In genomic region chr20:63472862-63473390, GRCh38 we compare ENCODE assay signal across 21 cellular contexts. TPM values are rescaled to one million over a fixed set of nuclear protein-coding genes. Genes with fewer than 3 reads are reported as not detected.
DNase-seq lines count a peak whose midpoint lies in the region; ATAC-seq lines count a peak whose summit lies in the region.
"Had no signal": no experiment of that assay in that cellular context is flagged by ENCODE, and none has a peak within 500 bp of the region (broad histone marks: within the 10 kb centered on the region; RNA-seq: fewer than 3 reads in every experiment).

No MANE protein-coding gene starts in this region.

- H3K4me1 Mint-ChIP-seq in stimulated activated naive CD8-positive, alpha-beta T cell treated with anti-CD3 and anti-CD28 coated beads, Interleukin-15, amount 100 ng/mL, for 72 hours = peaks cover 23% of the 10 kb centered on the region
- H3K4me1 Mint-ChIP-seq in T-helper 17 cell (peaks cover 4% of the 10 kb centered on the region), memory B cell (peaks cover 6% of the 10 kb centered on the region)

- H3K9me3 Mint-ChIP-seq in stimulated activated naive CD8-positive, alpha-beta T cell treated with anti-CD3 and anti-CD28 coated beads, Interleukin-15, amount 100 ng/mL, for 72 hours = no peaks in the 10 kb centered on the region
- H3K9me3 Mint-ChIP-seq in memory B cell = no peaks in the 10 kb centered on the region
- H3K9me3 Mint-ChIP-seq: CD8-positive, alpha-beta memory T cell; H9; HFFc6; IgD-negative memory B cell; T-cell had no signal

- H3K4me1 ChIP-seq in SJCRH30 = no peaks in the 10 kb centered on the region

- peak overlapping the region; percentile 12 to 21 for H3K4me3 Mint-ChIP-seq in stimulated activated naive CD8-positive, alpha-beta T cell treated with anti-CD3 and anti-CD28 coated beads, Interleukin-15, amount 100 ng/mL, for 72 hours
- H3K4me3 Mint-ChIP-seq in T-helper 17 cell (peak overlapping the region; percentile 21), memory B cell (peak overlapping the region; percentile 8)
- H3K4me3 Mint-ChIP-seq: HFFc6 had no signal

- ATAC-seq in stimulated activated naive CD8-positive, alpha-beta T cell treated with anti-CD3 and anti-CD28 coated beads, Interleukin-15, amount 100 ng/mL, for 72 hours = no peak
- no peak for ATAC-seq in stimulated activated naive CD8-positive, alpha-beta T cell treated with anti-CD3 and anti-CD28 coated beads, Interleukin-15, Interleukin-2, amounts not matched to agents 100 U/mL and 50 U/mL, for 24 hours
- ATAC-seq in T-helper 17 cell = no peak
- no peak for ATAC-seq in memory B cell (ENCODE audit: low read depth)
- ATAC-seq in HG03196 (IDR thresholded peaks at IDR 0.05; ENCODE audit: unreplicated experiment) = no peak

- H3K27me3 ChIP-seq in SJCRH30 = peaks cover 65% of the 10 kb centered on the region

- peaks cover 87% of the 10 kb centered on the region for H3K27me3 Mint-ChIP-seq in stimulated activated naive CD8-positive, alpha-beta T cell treated with anti-CD3 and anti-CD28 coated beads, Interleukin-15, amount 100 ng/mL, for 72 hours
- H3K27me3 Mint-ChIP-seq in T-helper 17 cell (peaks cover 42% of the 10 kb centered on the region), memory B cell (peaks cover 17% of the 10 kb centered on the region)

- H3K36me3 ChIP-seq in SJCRH30 = no peaks in the 10 kb centered on the region

- DNase-seq in stimulated activated naive CD8-positive, alpha-beta T cell treated with anti-CD3 and anti-CD28 coated beads, Interleukin-15, amount 100 ng/mL, for 72 hours = no peak
- DNase-seq in stimulated activated naive CD8-positive, alpha-beta T cell treated with anti-CD3 and anti-CD28 coated beads, Interleukin-15, Interleukin-2, amounts not matched to agents 100 U/mL and 50 U/mL, for 24 hours = no peak
- DNase-seq in T-helper 17 cell = no peak
- no peak for DNase-seq in memory B cell (ENCODE audit: low spot score in 2 of 2)
- DNase-seq in retina = peak; percentile 44
- no peak for DNase-seq in SJCRH30
- no peak for DNase-seq in DMS79 (lab: John Stamatoyannopoulos, UW)
- DNase-seq: AML-193; Calu3; CD8-positive, alpha-beta memory T cell; DND-41; GM23248; HFFc6; NCI-H1092; NCI-H1417 treated with DMSO at 0.1 percent for 48 hours; NCI-H1694 treated with DMSO at 0.1 percent for 48 hours; NCI-H2081; T-cell had no signal

- no peak overlapping the region for H3K27ac ChIP-seq in SJCRH30
- H3K27ac ChIP-seq: GM23248 had no signal

- H3K36me3 Mint-ChIP-seq in T-helper 17 cell (ENCODE audit: low read depth) = peaks cover 2% of the 10 kb centered on the region
- H3K36me3 Mint-ChIP-seq in memory B cell = no peaks in the 10 kb centered on the region
- H3K36me3 Mint-ChIP-seq: CD8-positive, alpha-beta memory T cell; IgD-negative memory B cell; T-cell had no signal

- H3K9me3 ChIP-seq in T-helper 17 cell (ENCODE audit: control insufficient read depth, low read length, poor library complexity, severe bottlenecking) (no peaks in the 10 kb centered on the region), SJCRH30 (replicated peaks) (no peaks in the 10 kb centered on the region)

- no peak overlapping the region for H3K4me3 ChIP-seq in SJCRH30
- H3K4me3 ChIP-seq: GM23248 had no signal

- H3K27ac Mint-ChIP-seq in stimulated activated naive CD8-positive, alpha-beta T cell treated with anti-CD3 and anti-CD28 coated beads, Interleukin-15, amount 100 ng/mL, for 72 hours = no peak overlapping the region
- H3K27ac Mint-ChIP-seq in T-helper 17 cell (no peak overlapping the region), memory B cell (no peak overlapping the region)
- H3K27ac Mint-ChIP-seq: CD8-positive, alpha-beta memory T cell; H9; HFFc6; IgD-negative memory B cell; T-cell had no signal

RNA-seq across cellular contexts. Expression of gene KCNQ2, which starts 0.5 kb away (rescaled TPM):
- total RNA-seq in T-helper 17 cell = not detected
- total RNA-seq in SJCRH30 (2014; rRNA removed; shearing (Covaris generic)) = not detected in 2 replicates
- total RNA-seq: CD8-positive, alpha-beta memory T cell; GM23248; HFFc6 had no signal

RNA-seq across cellular contexts. Expression of gene EEF1A2, which starts 26.0 kb away (rescaled TPM):
- under 1 TPM; 0.47 to 0.99 TPM for total RNA-seq in T-helper 17 cell
- 0.76 and 1.4 TPM in 2 replicates for total RNA-seq in SJCRH30 (2014; rRNA removed; shearing (Covaris generic))

RNA-seq across cellular contexts. Expression of gene PPDPF, which starts 47.6 kb away (rescaled TPM):
- 100 to 1,000 TPM; 149 to 271 TPM for total RNA-seq in T-helper 17 cell
- total RNA-seq in SJCRH30 (2014; rRNA removed; shearing (Covaris generic)) = 149 and 171 TPM in 2 replicates
